In the genomic region with DNA sequence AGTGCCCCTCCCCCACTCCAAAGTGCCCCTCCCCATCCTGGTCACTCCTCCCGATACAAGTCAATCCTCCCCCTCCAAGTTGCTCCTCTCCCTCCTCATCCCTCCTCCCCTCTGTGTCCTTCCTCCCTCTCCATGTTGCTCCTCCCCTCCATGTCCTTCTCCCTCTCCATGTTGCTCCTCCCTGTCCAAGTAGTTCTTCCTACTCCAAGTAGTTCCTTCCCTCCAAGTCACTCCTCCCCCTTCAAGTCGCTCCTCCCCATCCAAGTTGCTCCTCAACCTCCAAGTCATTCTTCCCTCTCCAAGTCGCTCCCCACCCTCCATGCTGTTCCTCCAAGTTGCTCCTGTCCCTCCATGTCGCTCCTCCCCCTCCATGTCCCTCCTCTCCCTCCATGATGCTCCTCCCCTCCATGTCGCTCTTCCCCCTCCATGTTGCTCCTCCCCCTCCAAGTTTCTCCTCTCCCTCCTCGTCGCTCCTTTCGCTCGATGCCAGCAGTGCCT, we compare ENCODE assay signal across 14 cellular contexts. TPM values are rescaled to one million over a fixed set of nuclear protein-coding genes. Genes with fewer than 3 reads are reported as not detected.
A peak's percentile ranks its signal among the peaks of the same experiment; 100 is the strongest.
DNase-seq lines count a peak whose midpoint lies in the region; ATAC-seq and TF ChIP-seq lines count a peak whose summit lies in the region.
"Had no signal": no experiment of that assay in that cellular context is flagged by ENCODE, and none has a peak within 500 bp of the region (broad histone marks: within the 10 kb centered on the region; RNA-seq: fewer than 3 reads in every experiment).

No MANE protein-coding gene starts in this region.

- H3K4me1 Mint-ChIP-seq in GM23338 (peaks cover 14% of the 10 kb centered on the region), WTC11 (peaks cover 28% of the 10 kb centered on the region)
- no peaks in the 10 kb centered on the region for H3K4me1 Mint-ChIP-seq in CD8-positive, alpha-beta T cell (ENCODE audit: low read depth)

- no peaks in the 10 kb centered on the region for H3K9me3 ChIP-seq in testis
- H3K9me3 ChIP-seq in CD8-positive, alpha-beta T cell (ENCODE audit: low read length): no peaks in the 10 kb centered on the region
- H3K9me3 ChIP-seq: esophagus squamous epithelium had no signal

- no peak overlapping the region for H3K4me3 ChIP-seq in GM23338
- H3K4me3 ChIP-seq in testis: no peak overlapping the region
- H3K4me3 ChIP-seq in CD8-positive, alpha-beta T cell (ENCODE audit: low read depth, low read length): no peak overlapping the region
- H3K4me3 ChIP-seq: dorsolateral prefrontal cortex, esophagus squamous epithelium, lung had no signal

- intact Hi-C loops in testis (cut with DNase I; ENCODE audit: low total_unique reads): no loop called here
- intact Hi-C loops in CD8-positive, alpha-beta T cell (cut with DNase I, micrococcal nuclease): no loop called here

- H3K4me1 ChIP-seq in GM23338 (ENCODE audit: insufficient read depth): no peaks in the 10 kb centered on the region
- H3K4me1 ChIP-seq in testis: no peaks in the 10 kb centered on the region
- no peaks in the 10 kb centered on the region for H3K4me1 ChIP-seq in CD8-positive, alpha-beta T cell (ENCODE audit: insufficient read depth, low read length)

- H3K79me2 ChIP-seq in GM23338 (replicated peaks; ENCODE audit: insufficient read depth): no peaks in the 10 kb centered on the region

- H3K36me3 ChIP-seq in GM23338 (ENCODE audit: insufficient read depth) (peaks cover 13% of the 10 kb centered on the region), testis (ENCODE audit: low read depth, missing control alignments) (no peaks in the 10 kb centered on the region)
- peaks cover 4% of the 10 kb centered on the region for H3K36me3 ChIP-seq in CD8-positive, alpha-beta T cell (ENCODE audit: insufficient read depth, low read length)

- TF ChIP-seq CTCF in GM23338 (conservative IDR thresholded peaks at IDR 0.05; ENCODE audit: low read depth in 2 of 2): no peak
- no peak for TF ChIP-seq CTCF in WTC11 (IDR thresholded peaks at IDR 0.05)
- TF ChIP-seq CTCF in testis (IDR thresholded peaks at IDR 0.05): no peak
- no peak for TF ChIP-seq CTCF in CD8-positive, alpha-beta T cell (IDR thresholded peaks at IDR 0.05)

- no peaks in the 10 kb centered on the region; the same call in none of the 2 replicates for H4K20me1 ChIP-seq in GM23338 (replicated peaks; ENCODE audit: insufficient read depth)

- POLR2A ChIA-PET in WTC11 (lab: Charles Lee): no interaction called here
- POLR2A ChIA-PET in CD8-positive, alpha-beta T cell (lab: Charles Lee): no interaction called here

- no peaks in the 10 kb centered on the region for H3K9me3 Mint-ChIP-seq in GM23338
- no peaks in the 10 kb centered on the region for H3K9me3 Mint-ChIP-seq in WTC11
- no peaks in the 10 kb centered on the region for H3K9me3 Mint-ChIP-seq in CD8-positive, alpha-beta T cell

- CTCF ChIA-PET in WTC11 (lab: Charles Lee): interaction anchor here (0.6 kb wide), 1 partner anchor 166 kb away, joined by 4 read pairs; no protein-coding TSS in a partner anchor
- CTCF ChIA-PET in CD8-positive, alpha-beta T cell (lab: Charles Lee): no interaction called here

- WGBS in testis, 2 donors: 67 to 76% methylated on average over 9 of the region's 9 CpGs

- H2AFZ ChIP-seq in GM23338: no peak overlapping the region

- peak; percentile 79 for ATAC-seq in GM23338
- peak; percentile 89 for ATAC-seq in WTC11
- ATAC-seq in CD8-positive, alpha-beta T cell: no peak
- no peak for ATAC-seq in GM21360 (IDR thresholded peaks at IDR 0.05; ENCODE audit: unreplicated experiment)

- H3K4me3 Mint-ChIP-seq in GM23338 (no peak overlapping the region; the same call in 2 of the 3 replicates), WTC11 (no peak overlapping the region)
- H3K4me3 Mint-ChIP-seq in CD8-positive, alpha-beta T cell: no peak overlapping the region

- H3F3A ChIP-seq in GM23338 (replicated peaks; ENCODE audit: low read depth): peaks cover 3% of the 10 kb centered on the region; the same call in 1 of the 2 replicates

- H3K27me3 Mint-ChIP-seq in GM23338 (ENCODE audit: insufficient read depth, low read depth, poor library complexity) (peaks cover 2% of the 10 kb centered on the region), WTC11 (ENCODE audit: low read depth) (no peaks in the 10 kb centered on the region)
- no peaks in the 10 kb centered on the region for H3K27me3 Mint-ChIP-seq in CD8-positive, alpha-beta T cell (ENCODE audit: low read depth)

- no peak overlapping the region for H3K4me2 ChIP-seq in GM23338

- H3K27ac ChIP-seq in GM23338 (ENCODE audit: low read depth): no peak overlapping the region
- H3K27ac ChIP-seq in testis: peak overlapping the region in 1 of 2 donors; percentile 56
- no peak overlapping the region for H3K27ac ChIP-seq in CD8-positive, alpha-beta T cell (ENCODE audit: low read depth, low read length)
- H3K27ac ChIP-seq: dorsolateral prefrontal cortex, esophagus squamous epithelium had no signal

- H3K27ac Mint-ChIP-seq in GM23338: peak overlapping the region; percentile 22; the same call in 1 of the 2 replicates
- H3K27ac Mint-ChIP-seq in WTC11: peak overlapping the region; percentile 87
- H3K27ac Mint-ChIP-seq in CD8-positive, alpha-beta T cell: no peak overlapping the region

- DNase-seq in GM23338 (ENCODE audit: low spot score): peak; percentile 61
- DNase-seq in WTC11 (ENCODE audit: low spot score): peak; percentile 45
- DNase-seq in iPS DF 19.7 (ENCODE audit: low read depth, low spot score): peak; percentile 28
- peak; percentile 51 for DNase-seq in testis
- DNase-seq in CD8-positive, alpha-beta T cell: no peak
- no peak for DNase-seq in stimulated activated CD4-positive, alpha-beta T cell treated with anti-CD3 and anti-CD28 coated beads, Interleukin-4, amount 100 ng/mL, for 24 hours
- DNase-seq: activated naive CD4-positive, alpha-beta T cell; dorsolateral prefrontal cortex; esophagus squamous epithelium; NCI-H187; NCI-H510A; stimulated activated naive CD4-positive, alpha-beta T cell treated with Interleukin-2 at 50 U/mL for 16 hours had no signal

- H3K9me2 ChIP-seq in GM23338 (ENCODE audit: insufficient read depth): no peaks in the 10 kb centered on the region

- H3K27me3 ChIP-seq in GM23338 (ENCODE audit: insufficient read depth): no peaks in the 10 kb centered on the region
- H3K27me3 ChIP-seq in testis: no peaks in the 10 kb centered on the region
- no peaks in the 10 kb centered on the region for H3K27me3 ChIP-seq in CD8-positive, alpha-beta T cell (ENCODE audit: insufficient read depth, low read length)
- H3K27me3 ChIP-seq: dorsolateral prefrontal cortex, esophagus squamous epithelium had no signal

- TF ChIP-seq POLR2A in testis (IDR thresholded peaks at IDR 0.05): no peak

- peaks cover 58% of the 10 kb centered on the region for H3K36me3 Mint-ChIP-seq in GM23338 (ENCODE audit: low read depth)
- peaks cover 47% of the 10 kb centered on the region for H3K36me3 Mint-ChIP-seq in WTC11
- H3K36me3 Mint-ChIP-seq in CD8-positive, alpha-beta T cell: peaks cover 51% of the 10 kb centered on the region

TF ChIP-seq in GM23338, 12 proteins besides CTCF, POLR2A, EP300 and RAD21 (continues in another document):
- no peak for TF ChIP-seq ZNF331 (CRISPR knock-in tag; IDR thresholded peaks at IDR 0.05; ENCODE audit: low read depth)
- no peak for TF ChIP-seq JUNB (IDR thresholded peaks at IDR 0.05; ENCODE audit: unreplicated experiment)
- no peak for TF ChIP-seq POLR2AphosphoS5 (IDR thresholded peaks at IDR 0.05; ENCODE audit: low read depth)

TF ChIP-seq in WTC11, 78 proteins besides CTCF, POLR2A, EP300 and RAD21:
- TF ChIP-seq, protein P1, sequence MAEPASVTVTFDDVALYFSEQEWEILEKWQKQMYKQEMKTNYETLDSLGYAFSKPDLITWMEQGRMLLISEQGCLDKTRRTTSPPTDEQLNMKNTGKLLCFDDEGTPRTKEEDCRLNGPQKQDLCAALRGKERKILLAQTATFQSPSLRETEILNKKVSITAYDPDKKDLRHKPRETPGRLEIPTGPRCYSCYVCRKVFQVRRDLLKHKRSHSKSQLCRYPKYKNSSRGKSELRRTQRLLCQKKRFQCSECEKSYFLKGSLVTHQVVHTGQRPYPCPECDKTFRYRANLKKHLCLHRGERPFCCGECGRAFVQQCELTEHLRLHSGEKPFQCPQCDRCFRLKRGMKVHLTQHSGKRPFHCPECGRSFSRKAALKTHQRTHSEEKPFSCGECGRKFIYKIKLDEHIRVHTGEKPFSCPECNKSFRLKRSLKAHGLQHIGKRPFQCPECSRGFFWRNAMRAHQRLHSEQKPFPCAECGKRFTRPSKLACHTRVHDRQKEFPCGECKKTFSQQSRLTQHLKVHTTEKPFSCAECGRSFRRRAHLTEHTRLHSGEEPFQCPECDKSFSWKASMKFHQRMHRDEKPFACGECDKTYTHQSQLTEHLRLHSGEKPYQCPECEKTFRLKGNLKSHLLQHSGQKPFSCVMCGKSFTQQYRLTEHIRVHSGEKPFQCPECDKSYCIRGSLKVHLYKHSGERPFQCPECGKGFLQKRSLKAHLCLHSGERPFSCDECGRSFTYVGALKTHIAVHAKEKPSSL (CRISPR knock-in tag; conservative IDR thresholded peaks at IDR 0.05): no peak
- TF ChIP-seq ETV6 (CRISPR knock-in tag; IDR thresholded peaks at IDR 0.05) (no peak), ZNF263 (CRISPR knock-in tag; IDR thresholded peaks at IDR 0.05; ENCODE audit: low read depth) (peak; percentile 94)
TF ChIP-seq in WTC11: peak in this region for 1.

RNA-seq across cellular contexts. Expression of gene WBP1L, which starts 8.6 kb away (rescaled TPM):
- total RNA-seq in GM23338 (2014; rRNA removed; shearing (Covaris generic)): 48.5 and 55.7 TPM in 2 replicates
- polyA plus RNA-seq in GM23338 (2016; fragmentation: Nextera tagmentation; extraction: Ambion mirVana): 5.1 and 7.0 TPM in 2 replicates
- total RNA-seq in WTC11 (2021): 25.9 to 26.8 TPM (median 26.4 TPM) in 3 replicates
- total RNA-seq in testis: 100 to 1,000 TPM; 113 to 165 TPM
- polyA plus RNA-seq in testis (ENCODE audit: insufficient read depth, low read depth, low replicate concordance): 72.4 TPM
- 1 to 10 TPM; 5.5 to 5.9 TPM for total RNA-seq in CD8-positive, alpha-beta T cell

RNA-seq across cellular contexts. Expression of gene SFXN2, which starts 20.7 kb away (rescaled TPM):
- 5.7 and 9.1 TPM in 2 replicates for total RNA-seq in GM23338 (2014; rRNA removed; shearing (Covaris generic))
- 6.2 and 7.2 TPM in 2 replicates for polyA plus RNA-seq in GM23338 (2016; fragmentation: Nextera tagmentation; extraction: Ambion mirVana)
- total RNA-seq in WTC11 (2021): 15.7 to 21.2 TPM (median 15.9 TPM) in 3 replicates
- total RNA-seq in testis: 1 to 10 TPM; 5.6 to 9.8 TPM
- polyA plus RNA-seq in testis (ENCODE audit: insufficient read depth, low read depth, low replicate concordance): 4.4 TPM
- 1 to 10 TPM; 5.3 to 5.7 TPM for total RNA-seq in CD8-positive, alpha-beta T cell

RNA-seq across cellular contexts. Expression of gene ARL3, which starts 20.9 kb away (rescaled TPM):
- total RNA-seq in GM23338 (2014; rRNA removed; shearing (Covaris generic)): 8.5 and 9.4 TPM in 2 replicates
- 22.6 and 23.0 TPM in 2 replicates for polyA plus RNA-seq in GM23338 (2016; fragmentation: Nextera tagmentation; extraction: Ambion mirVana)
- 13.3 to 16.1 TPM (median 15.6 TPM) in 3 replicates for total RNA-seq in WTC11 (2021)
- 10 to 100 TPM; 10.8 to 10.9 TPM for total RNA-seq in testis
- polyA plus RNA-seq in testis (ENCODE audit: insufficient read depth, low read depth, low replicate concordance): 25.2 TPM
- under 1 TPM; 0.49 to 0.75 TPM for total RNA-seq in CD8-positive, alpha-beta T cell

Comparison
In these comparisons a context has a peak if more than half of its experiments do, and no peak if none do; other contexts are left out.
1. ATAC-seq: peak in GM23338 (single experiment) and WTC11 (single experiment); none in CD8-positive, alpha-beta T cell (single experiment) and GM21360 (single experiment).
2. DNase-seq: peak in GM23338 (single experiment), WTC11 (single experiment), iPS DF 19.7 (single experiment) and testis (single experiment); none in CD8-positive, alpha-beta T cell (0 of 7) and stimulated activated CD4-positive, alpha-beta T cell treated with anti-CD3 and anti-CD28 coated beads, Interleukin-4, amount 100 ng/mL, for 24 hours (single experiment).